In genomic region chr3:148158210-148158609, GRCh38 we compare ENCODE assay signal across 1 cellular context.
TF ChIP-seq lines count a peak whose summit lies in the region.

No MANE protein-coding gene starts in this region.

TF ChIP-seq in SK-N-SH, 30 proteins besides CTCF, POLR2A, EP300 and RAD21 (continued from another document):
- no peak for TF ChIP-seq USF2 (IDR thresholded peaks at IDR 0.05; ENCODE audit: borderline replicate concordance, low read depth, low read length)
